In the genomic region with DNA sequence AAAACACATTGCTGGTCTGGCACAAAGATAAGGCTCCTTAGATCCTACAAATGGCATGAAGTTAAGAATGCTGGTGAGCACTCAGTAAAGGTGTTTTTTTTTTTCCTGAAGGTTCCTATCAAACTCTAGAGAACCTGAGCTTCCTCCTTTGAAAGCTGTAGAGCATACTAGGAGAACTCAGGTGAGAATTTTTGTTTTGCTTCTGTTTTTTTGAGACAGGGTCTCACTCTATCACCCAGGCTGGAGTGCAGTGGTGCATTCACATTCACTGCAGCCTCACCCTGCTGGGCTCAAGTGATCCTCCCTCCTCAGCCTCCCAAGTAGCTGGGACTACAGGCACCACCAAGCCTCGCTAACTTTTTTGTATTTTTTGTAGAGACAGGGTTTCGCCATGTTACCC, we compare ENCODE assay signal across 12 cellular contexts. TPM values are rescaled to one million over a fixed set of nuclear protein-coding genes. Genes with fewer than 3 reads are reported as not detected.
"Had no signal": no experiment of that assay in that cellular context is flagged by ENCODE, and none has a peak within 500 bp of the region (broad histone marks: within the 10 kb centered on the region; RNA-seq: fewer than 3 reads in every experiment).

No MANE protein-coding gene starts in this region.

- H3K4me1 ChIP-seq: HAP-1 had no signal

- H3K4me3 Mint-ChIP-seq: HFFc6 had no signal

- H3K9ac ChIP-seq: GM23248 had no signal

- H3K27ac ChIP-seq: GM23248, HL-60 had no signal

- H3K27me3 Mint-ChIP-seq: IgD-negative memory B cell had no signal

- H3K9me3 Mint-ChIP-seq: HFFc6 had no signal

- ATAC-seq: HCT116, HepG2 had no signal

- H3K36me3 ChIP-seq: HAP-1 had no signal

- H3K27ac Mint-ChIP-seq: HFFc6 had no signal

- H3K9me3 ChIP-seq: HAP-1 had no signal

- DNase-seq: GM23248, GOT3, H7, HFFc6, KBM-7 had no signal

- H3K4me3 ChIP-seq: GM23248, HAP-1 had no signal

RNA-seq across cellular contexts. Expression of a gene that starts 21.0 kb away (rescaled TPM):
- total RNA-seq: GM23248, H7 had no signal

RNA-seq across cellular contexts. Expression of a gene that starts 37.4 kb away (rescaled TPM):
- total RNA-seq: GM23248, H4, HepG2, HFFc6, HT1080 had no signal
